Comparison of ENCODE assay signal across 8 cellular contexts in genomic region chr16:969508-970378, GRCh38. TPM values are rescaled to one million over a fixed set of nuclear protein-coding genes. Genes with fewer than 3 reads are reported as not detected.
DNase-seq lines count a peak whose midpoint lies in the region; ATAC-seq and TF ChIP-seq lines count a peak whose summit lies in the region.

No MANE protein-coding gene starts in this region.

- H3K9me3 Mint-ChIP-seq in activated T-helper 17 cell treated with anti-CD3 and anti-CD28 coated beads, Interleukin-2, amount 50 U/mL, for 72 hours: peaks cover 7% of the 10 kb centered on the region

- CTCF ChIA-PET in HEK293T (lab: Yijun Ruan, JAX): no interaction called here

- peak; percentile 5 for ATAC-seq in activated T-helper 17 cell treated with anti-CD3 and anti-CD28 coated beads, Interleukin-2, amount 50 U/mL, for 72 hours (replicated peaks)
- ATAC-seq in sciatic nerve: no peak

- H3K27ac ChIP-seq in right atrium auricular region: peak overlapping the region; percentile 83

- H3K36me3 ChIP-seq in right atrium auricular region: peaks cover 8% of the 10 kb centered on the region

- H3K27ac Mint-ChIP-seq in activated T-helper 17 cell treated with anti-CD3 and anti-CD28 coated beads, Interleukin-2, amount 50 U/mL, for 72 hours: no peak overlapping the region

- H3K4me3 ChIP-seq in AG10803 (ENCODE audit: low read length) (peak overlapping the region; percentile 74), right atrium auricular region (peak overlapping the region; percentile 81 to 85)

- DNase-seq in AG10803 (ENCODE audit: low read depth) (peak; percentile 22), HEK293T (ENCODE audit: extremely low spot score) (peak; percentile 40), right atrium auricular region (ENCODE audit: low spot score) (no peak), sciatic nerve (ENCODE audit: low spot score) (peak; percentile 82), NCI-H446 treated with DMSO at 0.1 percent for 48 hours (lab: John Stamatoyannopoulos, UW) (no peak), NCI-H510A treated with DMSO at 0.1 percent for 48 hours (lab: John Stamatoyannopoulos, UW) (no peak), DMS79 (lab: John Stamatoyannopoulos, UW) (no peak)

- H3K27me3 ChIP-seq in right atrium auricular region: no peaks in the 10 kb centered on the region

- no peaks in the 10 kb centered on the region for H3K9me3 ChIP-seq in right atrium auricular region

- POLR2A ChIA-PET in HEK293T (lab: Yijun Ruan, JAX): interaction anchor here (0.7 kb wide), 2 partner anchors 9 to 11 kb away, joined by 3 to 4 read pairs; no protein-coding TSS in a partner anchor

- H3K36me3 Mint-ChIP-seq in activated T-helper 17 cell treated with anti-CD3 and anti-CD28 coated beads, Interleukin-2, amount 50 U/mL, for 72 hours (ENCODE audit: low read depth): peaks cover 18% of the 10 kb centered on the region

- H3K4me3 Mint-ChIP-seq in activated T-helper 17 cell treated with anti-CD3 and anti-CD28 coated beads, Interleukin-2, amount 50 U/mL, for 72 hours: peak overlapping the region; percentile 69

- peaks cover 20% of the 10 kb centered on the region for H3K4me1 Mint-ChIP-seq in activated T-helper 17 cell treated with anti-CD3 and anti-CD28 coated beads, Interleukin-2, amount 50 U/mL, for 72 hours

- no peaks in the 10 kb centered on the region for H3K27me3 Mint-ChIP-seq in activated T-helper 17 cell treated with anti-CD3 and anti-CD28 coated beads, Interleukin-2, amount 50 U/mL, for 72 hours

- intact Hi-C loops in sciatic nerve (cut with DNase I): loop anchor here (10.0 kb wide), 1 partner anchor 75 kb away; no protein-coding TSS in a partner anchor

- H3K4me1 ChIP-seq in right atrium auricular region: peaks cover 0 to 22% of the 10 kb centered on the region in 2 donors

- TF ChIP-seq CTCF in AG10803 (conservative IDR thresholded peaks at IDR 0.05; ENCODE audit: low read length): no peak
- no peak for TF ChIP-seq CTCF in right atrium auricular region (IDR thresholded peaks at IDR 0.05)

TF ChIP-seq in HEK293T, 16 proteins besides CTCF, POLR2A, EP300 and RAD21:
- no peak for TF ChIP-seq BHLHE40 (IDR thresholded peaks at IDR 0.05; ENCODE audit: borderline replicate concordance)
- no peak for TF ChIP-seq SUZ12 (IDR thresholded peaks at IDR 0.05)
- no peak for TF ChIP-seq ELF4 (IDR thresholded peaks at IDR 0.05)
- TF ChIP-seq L3MBTL2 (conservative IDR thresholded peaks at IDR 0.05): peak; percentile 20; the same call in 1 of the 2 replicates
- no peak for TF ChIP-seq TARDBP (IDR thresholded peaks at IDR 0.05)
- no peak for TF ChIP-seq LEF1 (IDR thresholded peaks at IDR 0.05; ENCODE audit: borderline replicate concordance)

RNA-seq across cellular contexts. Expression of gene LMF1, which starts 1.0 kb away (rescaled TPM):
- total RNA-seq in activated T-helper 17 cell treated with anti-CD3 and anti-CD28 coated beads, Interleukin-2, amount 50 U/mL, for 72 hours: 10 to 100 TPM; 12.3 to 17.8 TPM
- 10 to 100 TPM; 11.9 to 14.1 TPM for total RNA-seq in right atrium auricular region
- 31.3 TPM for total RNA-seq in sciatic nerve

RNA-seq across cellular contexts. Expression of gene SOX8, which starts 11.8 kb away (rescaled TPM):
- total RNA-seq in activated T-helper 17 cell treated with anti-CD3 and anti-CD28 coated beads, Interleukin-2, amount 50 U/mL, for 72 hours: 1 to 10 TPM in 1 of 2 donors, under 1 TPM in 1; 0.35 to 3.8 TPM
- 1 to 10 TPM; 1.0 to 1.6 TPM for total RNA-seq in right atrium auricular region
- total RNA-seq in sciatic nerve: 57.7 TPM

Comparison
In these comparisons a context has a peak if more than half of its experiments do, and no peak if none do; other contexts are left out.
1. DNase-seq: peak in AG10803 (single experiment), HEK293T (single experiment) and sciatic nerve (single experiment); none in right atrium auricular region (single experiment), NCI-H446 treated with DMSO at 0.1 percent for 48 hours (single experiment), NCI-H510A treated with DMSO at 0.1 percent for 48 hours (single experiment) and DMS79 (single experiment).
2. RNA of gene SOX8, which starts 11.8 kb away (total RNA-seq): 57.7 TPM in sciatic nerve (single experiment); 0.35 to 3.8 TPM in activated T-helper 17 cell treated with anti-CD3 and anti-CD28 coated beads, Interleukin-2, amount 50 U/mL, for 72 hours and 1.0 to 1.6 TPM in right atrium auricular region; every median in the first group is over 10 times any median in the second.